9 cellular contexts compared by ENCODE assay signal in the genomic region with DNA sequence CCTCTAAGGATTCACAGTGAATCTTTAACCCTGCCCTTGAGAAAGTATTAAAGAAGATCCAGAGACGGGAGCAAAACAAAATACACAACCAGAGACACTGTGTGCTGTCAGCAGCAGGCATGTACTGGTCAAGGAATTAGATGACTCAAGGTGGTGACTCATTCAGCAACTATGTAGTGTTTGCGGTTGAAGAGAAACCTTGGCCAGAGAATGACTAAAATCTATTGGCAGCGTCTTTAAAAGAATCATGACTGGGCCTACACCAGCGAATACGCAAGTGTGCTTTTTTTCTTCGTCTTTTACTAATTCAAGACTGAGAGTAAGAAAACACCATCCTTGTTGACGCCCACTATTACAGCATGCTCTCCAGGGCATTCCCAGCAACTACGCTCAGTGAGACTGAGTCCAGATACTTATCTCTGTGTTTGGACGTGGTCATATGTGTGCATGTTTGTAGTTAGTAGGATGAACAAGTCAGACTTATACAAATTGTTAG.
DNase-seq lines count a peak whose midpoint lies in the region; ATAC-seq and TF ChIP-seq lines count a peak whose summit lies in the region.
"Had no signal": no experiment of that assay in that cellular context is flagged by ENCODE, and none has a peak within 500 bp of the region (broad histone marks: within the 10 kb centered on the region; RNA-seq: fewer than 3 reads in every experiment).

No MANE protein-coding gene starts in this region.

- POLR2A ChIA-PET in SK-N-SH (lab: Yijun Ruan, JAX), result no interaction called here

- CTCF ChIA-PET in SK-N-SH (lab: Yijun Ruan, JAX), result interaction anchor here (2.8 kb wide), 1 partner anchor 24 kb away, joined by 11 read pairs; no protein-coding TSS in a partner anchor

- no peaks in the 10 kb centered on the region for H3K36me3 Mint-ChIP-seq in natural killer cell

- H2AFZ ChIP-seq in SK-N-SH (ENCODE audit: low read depth), result no peak overlapping the region

- TF ChIP-seq CTCF in GM20000 (IDR thresholded peaks at IDR 0.05; ENCODE audit: extremely low read depth, missing control alignments), result no peak
- TF ChIP-seq CTCF in SK-N-SH (IDR thresholded peaks at IDR 0.05), result no peak
- TF ChIP-seq CTCF in natural killer cell (IDR thresholded peaks at IDR 0.05), result no peak

- TF ChIP-seq RAD21 in SK-N-SH (IDR thresholded peaks at IDR 0.05; ENCODE audit: low read length), result no peak

- H3K9me2 ChIP-seq in SK-N-SH, result no peaks in the 10 kb centered on the region

- no peaks in the 10 kb centered on the region for H4K20me1 ChIP-seq in SK-N-SH (ENCODE audit: insufficient read depth)

- H3K79me2 ChIP-seq in SK-N-SH (ENCODE audit: insufficient read depth), result no peaks in the 10 kb centered on the region

- peak; percentile 100 for ATAC-seq in HG03442 (IDR thresholded peaks at IDR 0.05; ENCODE audit: unreplicated experiment)
- ATAC-seq in esophagus mucosa, result peak; percentile 99
- peak; percentile 62 to 84 (median 70) for ATAC-seq in natural killer cell

- 0 out of 4 replicates have a peak overlapping the region, but pooled peaks of 1 of the 2 experiments have one; percentile 10 for H3K4me3 ChIP-seq in SK-N-SH (ENCODE audit: low read depth in 2 of 2, low read length in 1 of 2)

- intact Hi-C loops in natural killer cell (cut with micrococcal nuclease), result no loop called here

- DNase-seq in EL (peak; percentile 100), GM20000 (ENCODE audit: low spot score) (peak; percentile 78), SK-N-SH (no peak), natural killer cell (no peak), germinal center (ENCODE audit: low spot score) (no peak), cerebellar nuclear complex (lab: John Stamatoyannopoulos, UW) (no peak)

- H3K27ac Mint-ChIP-seq in natural killer cell, result no peak overlapping the region

- peaks cover 3 to 9% of the 10 kb centered on the region in 2 donors for H3K27me3 Mint-ChIP-seq in natural killer cell (ENCODE audit: low read depth in 2 of 2)
- H3K27me3 Mint-ChIP-seq: stimulated activated naive CD8-positive, alpha-beta T cell treated with anti-CD3 and anti-CD28 coated beads, Interleukin-15, Interleukin-2, amounts not matched to agents 100 ng/mL and 50 ng/mL, for 24 hours had no signal

- no peaks in the 10 kb centered on the region for H3K9me3 Mint-ChIP-seq in natural killer cell

- no peaks in the 10 kb centered on the region for H3K27me3 ChIP-seq in SK-N-SH (ENCODE audit: insufficient read depth)

- peak overlapping the region; percentile 49; the same call in 1 of the 2 replicates for H3K9ac ChIP-seq in SK-N-SH

- peak in 1 of 2 experiments; percentile 89; a peak in 1 of 4 replicates for TF ChIP-seq EP300 in SK-N-SH (IDR thresholded peaks at IDR 0.05; ENCODE audit: borderline replicate concordance in 1 of 2, low read depth in 1 of 2, low read length in 1 of 2)

- H3K4me2 ChIP-seq in SK-N-SH, result peak overlapping the region; percentile 52

- H3F3A ChIP-seq in SK-N-SH (replicated peaks; ENCODE audit: insufficient read depth), result peaks cover 15% of the 10 kb centered on the region

- no peaks in the 10 kb centered on the region for H3K4me1 Mint-ChIP-seq in natural killer cell

- H3K9me3 ChIP-seq in SK-N-SH, result no peaks in the 10 kb centered on the region

- H3K27ac ChIP-seq in SK-N-SH (ENCODE audit: low read depth in 2 of 2, low read length in 1 of 2), result peak overlapping the region; percentile 39 to 93; a peak in 3 of 4 replicates

- no peaks in the 10 kb centered on the region for H3K36me3 ChIP-seq in SK-N-SH (replicated peaks in 1 of 2; ENCODE audit: control insufficient read depth in 1 of 2, insufficient read depth in 2 of 2, low read length in 1 of 2)

- no peak overlapping the region for H3K4me3 Mint-ChIP-seq in natural killer cell

- peaks cover 2 to 4% of the 10 kb centered on the region in 2 experiments; a peak in 3 of 4 replicates for H3K4me1 ChIP-seq in SK-N-SH (ENCODE audit: control insufficient read depth in 1 of 2, insufficient read depth in 2 of 2, low read depth in 1 of 2, low read length in 1 of 2)

- 12% methylated on average over 9 of the region's 9 CpGs for WGBS in SK-N-SH (ENCODE audit: low lambda C conversion rate)

TF ChIP-seq in SK-N-SH, 30 proteins besides CTCF, POLR2A, EP300 and RAD21 (continues in another document):
- peak; percentile 98 for TF ChIP-seq NFIC (IDR thresholded peaks at IDR 0.05; ENCODE audit: borderline replicate concordance)
- TF ChIP-seq GABPA (IDR thresholded peaks at IDR 0.05; ENCODE audit: low read depth), result no peak
- TF ChIP-seq EZH2phosphoT487 (IDR thresholded peaks at IDR 0.05; ENCODE audit: borderline replicate concordance, low read depth), result no peak
- TF ChIP-seq SMC3 (IDR thresholded peaks at IDR 0.05; ENCODE audit: low read depth, low read length), result no peak
- no peak for TF ChIP-seq TAF1 (IDR thresholded peaks at IDR 0.05; ENCODE audit: borderline replicate concordance, low read depth, low read length)
- TF ChIP-seq, protein P1, sequence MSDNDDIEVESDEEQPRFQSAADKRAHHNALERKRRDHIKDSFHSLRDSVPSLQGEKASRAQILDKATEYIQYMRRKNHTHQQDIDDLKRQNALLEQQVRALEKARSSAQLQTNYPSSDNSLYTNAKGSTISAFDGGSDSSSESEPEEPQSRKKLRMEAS (IDR thresholded peaks at IDR 0.05; ENCODE audit: low read depth), result peak; percentile 89
- TF ChIP-seq, protein P2, sequence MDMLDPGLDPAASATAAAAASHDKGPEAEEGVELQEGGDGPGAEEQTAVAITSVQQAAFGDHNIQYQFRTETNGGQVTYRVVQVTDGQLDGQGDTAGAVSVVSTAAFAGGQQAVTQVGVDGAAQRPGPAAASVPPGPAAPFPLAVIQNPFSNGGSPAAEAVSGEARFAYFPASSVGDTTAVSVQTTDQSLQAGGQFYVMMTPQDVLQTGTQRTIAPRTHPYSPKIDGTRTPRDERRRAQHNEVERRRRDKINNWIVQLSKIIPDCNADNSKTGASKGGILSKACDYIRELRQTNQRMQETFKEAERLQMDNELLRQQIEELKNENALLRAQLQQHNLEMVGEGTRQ (IDR thresholded peaks at IDR 0.05; ENCODE audit: borderline replicate concordance, low read depth, low read length), result no peak
- TF ChIP-seq FOXJ3 (CRISPR knock-in tag; IDR thresholded peaks at IDR 0.05), result no peak
- TF ChIP-seq, protein P3, sequence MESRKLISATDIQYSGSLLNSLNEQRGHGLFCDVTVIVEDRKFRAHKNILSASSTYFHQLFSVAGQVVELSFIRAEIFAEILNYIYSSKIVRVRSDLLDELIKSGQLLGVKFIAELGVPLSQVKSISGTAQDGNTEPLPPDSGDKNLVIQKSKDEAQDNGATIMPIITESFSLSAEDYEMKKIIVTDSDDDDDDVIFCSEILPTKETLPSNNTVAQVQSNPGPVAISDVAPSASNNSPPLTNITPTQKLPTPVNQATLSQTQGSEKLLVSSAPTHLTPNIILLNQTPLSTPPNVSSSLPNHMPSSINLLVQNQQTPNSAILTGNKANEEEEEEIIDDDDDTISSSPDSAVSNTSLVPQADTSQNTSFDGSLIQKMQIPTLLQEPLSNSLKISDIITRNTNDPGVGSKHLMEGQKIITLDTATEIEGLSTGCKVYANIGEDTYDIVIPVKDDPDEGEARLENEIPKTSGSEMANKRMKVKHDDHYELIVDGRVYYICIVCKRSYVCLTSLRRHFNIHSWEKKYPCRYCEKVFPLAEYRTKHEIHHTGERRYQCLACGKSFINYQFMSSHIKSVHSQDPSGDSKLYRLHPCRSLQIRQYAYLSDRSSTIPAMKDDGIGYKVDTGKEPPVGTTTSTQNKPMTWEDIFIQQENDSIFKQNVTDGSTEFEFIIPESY (IDR thresholded peaks at IDR 0.05; ENCODE audit: borderline replicate concordance, low read depth), result peak; percentile 77; the same call in 1 of the 2 replicates
- peak; percentile 97 for TF ChIP-seq TEAD4 (IDR thresholded peaks at IDR 0.05; ENCODE audit: borderline replicate concordance, insufficient read depth)
- TF ChIP-seq, protein P4, sequence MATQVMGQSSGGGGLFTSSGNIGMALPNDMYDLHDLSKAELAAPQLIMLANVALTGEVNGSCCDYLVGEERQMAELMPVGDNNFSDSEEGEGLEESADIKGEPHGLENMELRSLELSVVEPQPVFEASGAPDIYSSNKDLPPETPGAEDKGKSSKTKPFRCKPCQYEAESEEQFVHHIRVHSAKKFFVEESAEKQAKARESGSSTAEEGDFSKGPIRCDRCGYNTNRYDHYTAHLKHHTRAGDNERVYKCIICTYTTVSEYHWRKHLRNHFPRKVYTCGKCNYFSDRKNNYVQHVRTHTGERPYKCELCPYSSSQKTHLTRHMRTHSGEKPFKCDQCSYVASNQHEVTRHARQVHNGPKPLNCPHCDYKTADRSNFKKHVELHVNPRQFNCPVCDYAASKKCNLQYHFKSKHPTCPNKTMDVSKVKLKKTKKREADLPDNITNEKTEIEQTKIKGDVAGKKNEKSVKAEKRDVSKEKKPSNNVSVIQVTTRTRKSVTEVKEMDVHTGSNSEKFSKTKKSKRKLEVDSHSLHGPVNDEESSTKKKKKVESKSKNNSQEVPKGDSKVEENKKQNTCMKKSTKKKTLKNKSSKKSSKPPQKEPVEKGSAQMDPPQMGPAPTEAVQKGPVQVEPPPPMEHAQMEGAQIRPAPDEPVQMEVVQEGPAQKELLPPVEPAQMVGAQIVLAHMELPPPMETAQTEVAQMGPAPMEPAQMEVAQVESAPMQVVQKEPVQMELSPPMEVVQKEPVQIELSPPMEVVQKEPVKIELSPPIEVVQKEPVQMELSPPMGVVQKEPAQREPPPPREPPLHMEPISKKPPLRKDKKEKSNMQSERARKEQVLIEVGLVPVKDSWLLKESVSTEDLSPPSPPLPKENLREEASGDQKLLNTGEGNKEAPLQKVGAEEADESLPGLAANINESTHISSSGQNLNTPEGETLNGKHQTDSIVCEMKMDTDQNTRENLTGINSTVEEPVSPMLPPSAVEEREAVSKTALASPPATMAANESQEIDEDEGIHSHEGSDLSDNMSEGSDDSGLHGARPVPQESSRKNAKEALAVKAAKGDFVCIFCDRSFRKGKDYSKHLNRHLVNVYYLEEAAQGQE (IDR thresholded peaks at IDR 0.05; ENCODE audit: low read depth, low read length), result peak; percentile 64; the same call in 1 of the 2 replicates
- peak; percentile 100 for TF ChIP-seq FOSL2 (IDR thresholded peaks at IDR 0.05; ENCODE audit: borderline replicate concordance, low read depth)
- no peak for TF ChIP-seq YY1 (IDR thresholded peaks at IDR 0.05; ENCODE audit: low read depth)
- no peak for TF ChIP-seq NRF1 (IDR thresholded peaks at IDR 0.05; ENCODE audit: low read depth, low read length)
- TF ChIP-seq SIN3A (IDR thresholded peaks at IDR 0.05; ENCODE audit: borderline replicate concordance, low read depth, low read length), result peak; percentile 96

Comparison
In these comparisons a context has a peak if more than half of its experiments do, and no peak if none do; other contexts are left out.
1. DNase-seq: peak in EL (single experiment) and GM20000 (single experiment); none in SK-N-SH (single experiment), natural killer cell (single experiment), germinal center (single experiment) and cerebellar nuclear complex (0 of 2).
2. Peak in every context shown above with its lines, with median percentiles within 50 percentile points of each other: ATAC-seq.